ENCODE assay signal across 29 cellular contexts in genomic region chr10:123303581-123303980, GRCh38.
"Had no signal": no experiment of that assay in that cellular context is flagged by ENCODE, and none has a peak within 500 bp of the region (broad histone marks: within the 10 kb centered on the region; RNA-seq: fewer than 3 reads in every experiment).

No MANE protein-coding gene starts in this region.

- DNase-seq: naive thymus-derived CD4-positive, alpha-beta T cell; natural killer cell; nucleus accumbens; pancreas; psoas muscle; right cardiac atrium; right lobe of liver; sigmoid colon; spleen; stimulated activated CD4-positive, alpha-beta T cell treated with anti-CD3 and anti-CD28 coated beads, Interleukin-12 subunit alpha, Interleukin-12 subunit beta, amount 100 ng/mL, for 4 hours; stimulated activated CD4-positive, alpha-beta T cell treated with anti-CD3 and anti-CD28 coated beads, Interleukin-1b, Interleukin-23, amount 100 ng/mL, for 48 hours; stimulated activated CD4-positive, alpha-beta T cell treated with anti-CD3 and anti-CD28 coated beads, Interleukin-4, amount 100 ng/mL, for 1 hour; stimulated activated CD4-positive, alpha-beta T cell treated with anti-CD3 and anti-CD28 coated beads, Interleukin-4, amount 100 ng/mL, for 4 hours; stimulated activated CD8-positive, alpha-beta memory T cell treated with anti-CD3 and anti-CD28 coated beads, Interleukin-4, amount 100 ng/mL, for 48 hours; stimulated activated naive CD4-positive, alpha-beta T cell; stimulated activated naive CD8-positive, alpha-beta T cell treated with anti-CD3 and anti-CD28 coated beads, Interleukin-15, amount 100 ng/mL, for 72 hours; stimulated activated naive CD8-positive, alpha-beta T cell treated with anti-CD3 and anti-CD28 coated beads, Interleukin-15, Interleukin-2, amounts not matched to agents 100 U/mL and 50 U/mL, for 24 hours; substantia nigra; testis; tibial artery; transverse colon had no signal

- H3K4me2 ChIP-seq: smooth muscle cell had no signal

- H3K4me1 ChIP-seq: pancreas, psoas muscle, right lobe of liver, sigmoid colon, spleen, suprapubic skin, testis, tibial artery, transverse colon, vagina had no signal

- H3K27ac Mint-ChIP-seq: naive thymus-derived CD4-positive, alpha-beta T cell; natural killer cell; nephron; stimulated activated memory B cell treated with anti-CD40 and anti-IgM and Interleukin-4, amounts not matched to agents 10 μg/mL and 1 μg/mL and 100 μg/mL, for 72 hours; type B pancreatic cell had no signal

- H3K27me3 ChIP-seq: neutrophil, pancreas, right lobe of liver, sigmoid colon, spleen, suprapubic skin, testis, tibial artery, transverse colon, vagina had no signal

- H3K9me3 Mint-ChIP-seq: natural killer cell; stimulated activated memory B cell treated with anti-CD40 and anti-IgM and Interleukin-4, amounts not matched to agents 10 μg/mL and 1 μg/mL and 100 μg/mL, for 72 hours; stimulated activated naive CD8-positive, alpha-beta T cell treated with anti-CD3 and anti-CD28 coated beads, Interleukin-15, amount 100 ng/mL, for 72 hours; type B pancreatic cell had no signal

- H3K36me3 ChIP-seq: neutrophil, pancreas, right lobe of liver, sigmoid colon, spleen, suprapubic skin, tibial artery, transverse colon, vagina had no signal

- H3K36me3 Mint-ChIP-seq: natural killer cell; stimulated activated memory B cell treated with anti-CD40 and anti-IgM and Interleukin-4, amounts not matched to agents 10 μg/mL and 1 μg/mL and 100 μg/mL, for 72 hours; type B pancreatic cell had no signal

- ATAC-seq: naive thymus-derived CD4-positive, alpha-beta T cell; natural killer cell; pancreas; psoas muscle; right cardiac atrium; right lobe of liver; stimulated activated memory B cell treated with anti-CD40 and anti-IgM and Interleukin-4, amounts not matched to agents 10 μg/mL and 1 μg/mL and 100 μg/mL, for 72 hours; stimulated activated naive CD8-positive, alpha-beta T cell treated with anti-CD3 and anti-CD28 coated beads, Interleukin-15, amount 100 ng/mL, for 72 hours; stimulated activated naive CD8-positive, alpha-beta T cell treated with anti-CD3 and anti-CD28 coated beads, Interleukin-15, Interleukin-2, amounts not matched to agents 100 U/mL and 50 U/mL, for 24 hours had no signal

- H3K4me3 ChIP-seq: pancreas, psoas muscle, right lobe of liver, sigmoid colon, skin epidermis, smooth muscle cell, spleen, suprapubic skin, testis, tibial artery, transverse colon, vagina had no signal

- H3K9me3 ChIP-seq: neutrophil, pancreas, psoas muscle, right lobe of liver, sigmoid colon, spleen, suprapubic skin, testis, tibial artery, transverse colon, vagina had no signal

- H3K27ac ChIP-seq: neutrophil, pancreas, psoas muscle, right lobe of liver, sigmoid colon, skin epidermis, spleen, suprapubic skin, testis, tibial artery, transverse colon, vagina had no signal
